Comparison of ENCODE assay signal across 10 cellular contexts in the genomic region with DNA sequence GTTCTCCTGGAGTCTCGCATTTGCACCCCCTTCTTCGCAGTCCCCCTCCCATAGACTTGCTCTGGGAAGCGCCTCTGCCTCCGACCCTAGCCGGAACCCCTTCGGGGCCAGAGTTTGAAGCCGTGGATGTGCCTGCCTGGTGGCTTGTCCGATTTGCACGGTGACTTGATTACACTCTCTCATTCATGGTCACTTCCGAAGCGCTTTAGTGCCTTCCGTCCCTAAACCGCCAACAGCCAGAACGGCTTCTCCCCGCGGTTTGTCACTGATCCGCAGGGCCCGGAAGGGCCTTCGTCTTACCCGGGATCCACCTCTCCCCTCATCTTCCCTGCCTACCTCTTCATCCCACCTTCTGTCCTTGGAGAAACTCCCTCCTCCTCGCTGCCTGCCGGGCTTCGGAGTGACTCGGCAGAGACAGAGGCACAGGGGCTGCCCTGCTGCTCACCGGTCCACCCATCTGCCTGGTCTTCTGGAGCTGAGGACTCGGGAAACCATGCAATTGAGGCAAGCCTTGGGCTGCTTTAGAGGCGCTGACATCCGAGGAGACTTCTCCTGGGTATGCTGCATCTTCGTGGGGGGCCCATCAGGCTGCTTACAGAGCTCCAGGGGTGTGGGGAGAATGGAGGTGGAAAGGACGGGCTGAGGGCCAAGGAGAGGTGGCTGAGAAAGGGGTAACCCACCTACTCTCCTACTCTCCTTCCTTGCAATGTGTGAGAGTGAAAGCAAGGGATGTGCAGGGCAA. TPM values are rescaled to one million over a fixed set of nuclear protein-coding genes. Genes with fewer than 3 reads are reported as not detected.
DNase-seq lines count a peak whose midpoint lies in the region; ATAC-seq and TF ChIP-seq lines count a peak whose summit lies in the region.
"Had no signal": no experiment of that assay in that cellular context is flagged by ENCODE, and none has a peak within 500 bp of the region (broad histone marks: within the 10 kb centered on the region; RNA-seq: fewer than 3 reads in every experiment).

No MANE protein-coding gene starts in this region.

- 5% methylated on average over 29 of the region's 30 CpGs for WGBS in mesenchymal stem cell
- 7% methylated on average over 11 to 30 of the region's 30 CpGs for WGBS in transverse colon (ENCODE audit: low coverage in 1 of 2), 2 donors

- peak overlapping the region; percentile 94 for H3K9ac ChIP-seq in mesenchymal stem cell (ENCODE audit: low read length)
- H3K9ac ChIP-seq: BLaER1 treated with 17β-estradiol and CSF1 and Interleukin-3, amounts not matched to agents 10 nM and 100 nM had no signal

- H2AFZ ChIP-seq in mesenchymal stem cell (ENCODE audit: low read depth, low read length), result no peak overlapping the region

- in situ Hi-C loops in transverse colon (cut with MboI; ENCODE audit: low pct_ligation_motif_present in 1 of 4, low pct_unique_long_range_greater_than_20kb in 1 of 4, low sequenced_read_pairs in 3 of 4), result loop anchor here in 3 of 4 donors (10.0 to 25.0 kb wide), 2 partner anchors 1324 to 1331 kb away; no protein-coding TSS in a partner anchor

- no peak overlapping the region for H3K14ac ChIP-seq in mesenchymal stem cell (ENCODE audit: low read length in 2 of 2)

- H2BK120ac ChIP-seq in mesenchymal stem cell (ENCODE audit: low read depth, low read length), result no peak overlapping the region

- peaks cover 11% of the 10 kb centered on the region for H3K36me3 Mint-ChIP-seq in activated CD4-positive, alpha-beta T cell treated with anti-CD3 and anti-CD28 coated beads, Interleukin-2, amount 10 ng/mL, durations not matched to agents 7 days and 5 days (ENCODE audit: low read depth)
- no peaks in the 10 kb centered on the region for H3K36me3 Mint-ChIP-seq in activated T-helper 2 cell treated with anti-CD3 and anti-CD28 coated beads, Interferon-gamma antibody, Interleukin-2, Interleukin-4, amounts not matched to agents 10 μg/mL and 5 μg/mL and 100 μg/mL, durations not matched to agents 14 hours and 24 hours and 36 hours (ENCODE audit: low read depth)

- no peak for TF ChIP-seq EP300 in transverse colon (IDR thresholded peaks at IDR 0.05; ENCODE audit: low read depth)

- peaks cover 6 to 13% of the 10 kb centered on the region in 2 experiments for H3K36me3 ChIP-seq in mesenchymal stem cell (ENCODE audit: control insufficient read depth in 1 of 2, insufficient read depth in 2 of 2, low read depth in 1 of 2, low read length in 2 of 2)
- H3K36me3 ChIP-seq in transverse colon, result no peaks in the 10 kb centered on the region
- H3K36me3 ChIP-seq: BLaER1 treated with 17β-estradiol and CSF1 and Interleukin-3, amounts not matched to agents 10 nM and 100 nM had no signal

- no peak overlapping the region for H4K91ac ChIP-seq in mesenchymal stem cell (ENCODE audit: low read length)

- no peak for DNase-seq in activated CD4-positive, alpha-beta T cell treated with anti-CD3 and anti-CD28 coated beads, Interleukin-2, amount 10 ng/mL, durations not matched to agents 7 days and 5 days
- DNase-seq in activated CD4-positive, alpha-beta T cell treated with anti-CD3 and anti-CD28 coated beads for 48 hours, result no peak
- no peak for DNase-seq in activated T-helper 2 cell treated with anti-CD3 and anti-CD28 coated beads, Interferon-gamma antibody, Interleukin-2, Interleukin-4, amounts not matched to agents 10 μg/mL and 5 μg/mL and 100 μg/mL, durations not matched to agents 14 hours and 24 hours and 36 hours (ENCODE audit: low spot score)
- DNase-seq in mesenchymal stem cell, result peak; percentile 9
- DNase-seq in transverse colon, result peak; percentile 20
- DNase-seq in stimulated activated CD4-positive, alpha-beta T cell treated with anti-CD3 and anti-CD28 coated beads, Interleukin-12 subunit alpha, Interleukin-12 subunit beta, amount 100 ng/mL, for 4 hours, result no peak

- no peak overlapping the region for H3K4ac ChIP-seq in mesenchymal stem cell (ENCODE audit: low read depth in 1 of 2, low read length in 2 of 2)

- H3K9me3 ChIP-seq in mesenchymal stem cell (ENCODE audit: control insufficient read depth, low read length), result no peaks in the 10 kb centered on the region
- H3K9me3 ChIP-seq in transverse colon, result no peaks in the 10 kb centered on the region

- peak overlapping the region; percentile 48 for H2BK5ac ChIP-seq in mesenchymal stem cell (ENCODE audit: low read depth, low read length, poor library complexity, severe bottlenecking)

- H3K4me3 ChIP-seq in mesenchymal stem cell (ENCODE audit: insufficient read depth in 1 of 2, low read depth in 1 of 2, low read length in 2 of 2) (peak overlapping the region; percentile 56 to 84), transverse colon (peak overlapping the region; percentile 56 to 79 (median 70))
- H3K4me3 ChIP-seq: BLaER1 treated with 17β-estradiol and CSF1 and Interleukin-3, amounts not matched to agents 10 nM and 100 nM had no signal

- H3K27ac ChIP-seq in mesenchymal stem cell (ENCODE audit: low read length, poor library complexity, severe bottlenecking) (peak overlapping the region; percentile 69), transverse colon (peak overlapping the region; percentile 95 to 99 (median 98))
- H3K27ac ChIP-seq: BLaER1 treated with 17β-estradiol and CSF1 and Interleukin-3, amounts not matched to agents 10 nM and 100 nM had no signal

- no peak overlapping the region for H2BK12ac ChIP-seq in mesenchymal stem cell (ENCODE audit: low read length in 2 of 2)

- no peak overlapping the region for H2BK15ac ChIP-seq in mesenchymal stem cell (ENCODE audit: low read depth, poor library complexity, severe bottlenecking)

- H3K27ac Mint-ChIP-seq in activated CD4-positive, alpha-beta T cell treated with anti-CD3 and anti-CD28 coated beads, Interleukin-2, amount 10 ng/mL, durations not matched to agents 7 days and 5 days, result peak overlapping the region; percentile 63
- peak overlapping the region; percentile 8 for H3K27ac Mint-ChIP-seq in activated T-helper 2 cell treated with anti-CD3 and anti-CD28 coated beads, Interferon-gamma antibody, Interleukin-2, Interleukin-4, amounts not matched to agents 10 μg/mL and 5 μg/mL and 100 μg/mL, durations not matched to agents 14 hours and 24 hours and 36 hours

- H3K27me3 ChIP-seq in mesenchymal stem cell (ENCODE audit: control insufficient read depth in 1 of 2, insufficient read depth in 1 of 2, low read length in 2 of 2) (peaks cover 7 to 29% of the 10 kb centered on the region in 2 experiments), transverse colon (peaks cover 66% of the 10 kb centered on the region)

- H3K4me1 Mint-ChIP-seq in activated CD4-positive, alpha-beta T cell treated with anti-CD3 and anti-CD28 coated beads, Interleukin-2, amount 10 ng/mL, durations not matched to agents 7 days and 5 days, result peaks cover 40% of the 10 kb centered on the region
- H3K4me1 Mint-ChIP-seq in activated T-helper 2 cell treated with anti-CD3 and anti-CD28 coated beads, Interferon-gamma antibody, Interleukin-2, Interleukin-4, amounts not matched to agents 10 μg/mL and 5 μg/mL and 100 μg/mL, durations not matched to agents 14 hours and 24 hours and 36 hours (ENCODE audit: low read depth), result peaks cover 14% of the 10 kb centered on the region

- no peak overlapping the region for H4K8ac ChIP-seq in mesenchymal stem cell (ENCODE audit: low read length)

- H3K4me1 ChIP-seq in mesenchymal stem cell (ENCODE audit: control insufficient read depth, insufficient read depth, low read depth, low read length), result peaks cover 19% of the 10 kb centered on the region
- peaks cover 28 to 73% (median 59%) of the 10 kb centered on the region in 4 donors for H3K4me1 ChIP-seq in transverse colon

- H3K27me3 Mint-ChIP-seq in activated CD4-positive, alpha-beta T cell treated with anti-CD3 and anti-CD28 coated beads, Interleukin-2, amount 10 ng/mL, durations not matched to agents 7 days and 5 days, result peaks cover 81% of the 10 kb centered on the region
- H3K27me3 Mint-ChIP-seq in activated T-helper 2 cell treated with anti-CD3 and anti-CD28 coated beads, Interferon-gamma antibody, Interleukin-2, Interleukin-4, amounts not matched to agents 10 μg/mL and 5 μg/mL and 100 μg/mL, durations not matched to agents 14 hours and 24 hours and 36 hours (ENCODE audit: low read depth), result peaks cover 80% of the 10 kb centered on the region

- TF ChIP-seq POLR2A in transverse colon (IDR thresholded peaks at IDR 0.05), result peak; percentile 6

- H3K4me2 ChIP-seq in mesenchymal stem cell (ENCODE audit: low read length, poor library complexity, severe bottlenecking), result peak overlapping the region; percentile 92

- H3K18ac ChIP-seq in mesenchymal stem cell (ENCODE audit: low read depth in 1 of 2, low read length in 2 of 2), result peak overlapping the region in 1 of 2 experiments; percentile 28

- CTCF ChIA-PET in activated CD4-positive, alpha-beta T cell treated with anti-CD3 and anti-CD28 coated beads, Interleukin-2, amount 10 ng/mL, durations not matched to agents 7 days and 5 days (lab: Charles Lee), result interaction anchor here (0.6 to 4.0 kb wide), 9 partner anchors 10 to 35 kb away, joined by 3 to 18 read pairs (median 4); no protein-coding TSS in a partner anchor

- POLR2A ChIA-PET in activated CD4-positive, alpha-beta T cell treated with anti-CD3 and anti-CD28 coated beads, Interleukin-2, amount 10 ng/mL, durations not matched to agents 7 days and 5 days (lab: Charles Lee), result interaction anchor here (0.6 kb wide), 1 partner anchor 10 kb away, joined by 3 read pairs; no protein-coding TSS in a partner anchor

- H3K9me3 Mint-ChIP-seq in activated CD4-positive, alpha-beta T cell treated with anti-CD3 and anti-CD28 coated beads, Interleukin-2, amount 10 ng/mL, durations not matched to agents 7 days and 5 days, result no peaks in the 10 kb centered on the region
- H3K9me3 Mint-ChIP-seq in activated T-helper 2 cell treated with anti-CD3 and anti-CD28 coated beads, Interferon-gamma antibody, Interleukin-2, Interleukin-4, amounts not matched to agents 10 μg/mL and 5 μg/mL and 100 μg/mL, durations not matched to agents 14 hours and 24 hours and 36 hours, result no peaks in the 10 kb centered on the region

- intact Hi-C loops in activated T-helper 2 cell treated with anti-CD3 and anti-CD28 coated beads, Interferon-gamma antibody, Interleukin-2, Interleukin-4, amounts not matched to agents 10 μg/mL and 5 μg/mL and 100 μg/mL, durations not matched to agents 14 hours and 24 hours and 36 hours (cut with micrococcal nuclease), result loop anchor here (2.0 kb wide), 3 partner anchors 15 to 29 kb away; a partner anchor contains a TSS
- intact Hi-C loops in transverse colon (cut with DNase I; ENCODE audit: low total_unique reads), result loop anchor here (5.0 kb wide), 1 partner anchor 831 kb away; no protein-coding TSS in a partner anchor

- TF ChIP-seq CTCF in transverse colon (IDR thresholded peaks at IDR 0.05), result no peak

- peaks cover 3% of the 10 kb centered on the region for H3K79me1 ChIP-seq in mesenchymal stem cell (replicated peaks; ENCODE audit: low read length, poor library complexity, severe bottlenecking)

- peak overlapping the region in 1 of 2 experiments; percentile 81 for H3K23ac ChIP-seq in mesenchymal stem cell (ENCODE audit: low read length in 2 of 2)

- ATAC-seq in GM21786 (IDR thresholded peaks at IDR 0.05; ENCODE audit: unreplicated experiment), result no peak
- no peak for ATAC-seq in activated CD4-positive, CD25-positive, alpha-beta regulatory T cell treated with anti-CD3 and anti-CD28 coated beads, Interleukin-2, amount 50 U/mL, for 24 hours

- peak overlapping the region; percentile 45 for H2AK5ac ChIP-seq in mesenchymal stem cell (ENCODE audit: low read length, severe bottlenecking)

- peak overlapping the region; percentile 50 for H3K4me3 Mint-ChIP-seq in activated CD4-positive, alpha-beta T cell treated with anti-CD3 and anti-CD28 coated beads, Interleukin-2, amount 10 ng/mL, durations not matched to agents 7 days and 5 days
- no peak overlapping the region for H3K4me3 Mint-ChIP-seq in activated T-helper 2 cell treated with anti-CD3 and anti-CD28 coated beads, Interferon-gamma antibody, Interleukin-2, Interleukin-4, amounts not matched to agents 10 μg/mL and 5 μg/mL and 100 μg/mL, durations not matched to agents 14 hours and 24 hours and 36 hours (ENCODE audit: low read depth)

RNA-seq across cellular contexts. Expression of a gene that starts 0.8 kb away (rescaled TPM):
- not detected for total RNA-seq in activated CD4-positive, alpha-beta T cell treated with anti-CD3 and anti-CD28 coated beads, Interleukin-2, amount 10 ng/mL, durations not matched to agents 7 days and 5 days
- total RNA-seq in activated T-helper 2 cell treated with anti-CD3 and anti-CD28 coated beads, Interferon-gamma antibody, Interleukin-2, Interleukin-4, amounts not matched to agents 10 μg/mL and 5 μg/mL and 100 μg/mL, durations not matched to agents 14 hours and 24 hours and 36 hours, result not detected in 2 replicates
- polyA plus RNA-seq in mesenchymal stem cell (2013, experiment 1 of 2), result 1.4 TPM
- 1.3 TPM for polyA plus RNA-seq in mesenchymal stem cell (2013, experiment 2 of 2)
- 10 to 100 TPM in 1 of 4 donors, 1 to 10 TPM in 3; 4.5 to 21.3 (median 7.7) TPM for total RNA-seq in transverse colon
- total RNA-seq: lung microvascular endothelial cell had no signal

RNA-seq across cellular contexts. Expression of a gene that starts 11.8 kb away (rescaled TPM):
- not detected for total RNA-seq in activated CD4-positive, alpha-beta T cell treated with anti-CD3 and anti-CD28 coated beads, Interleukin-2, amount 10 ng/mL, durations not matched to agents 7 days and 5 days
- not detected in 2 replicates for total RNA-seq in activated T-helper 2 cell treated with anti-CD3 and anti-CD28 coated beads, Interferon-gamma antibody, Interleukin-2, Interleukin-4, amounts not matched to agents 10 μg/mL and 5 μg/mL and 100 μg/mL, durations not matched to agents 14 hours and 24 hours and 36 hours
- polyA plus RNA-seq in mesenchymal stem cell (2013, experiment 1 of 2), result 6.9 TPM
- polyA plus RNA-seq in mesenchymal stem cell (2013, experiment 2 of 2), result 7.1 TPM
- total RNA-seq in transverse colon, result 10 to 100 TPM; 19.8 to 68.9 (median 36.4) TPM

RNA-seq across cellular contexts. Expression of a gene that starts 14.0 kb away (rescaled TPM):
- total RNA-seq in activated CD4-positive, alpha-beta T cell treated with anti-CD3 and anti-CD28 coated beads, Interleukin-2, amount 10 ng/mL, durations not matched to agents 7 days and 5 days, result not detected
- total RNA-seq in activated T-helper 2 cell treated with anti-CD3 and anti-CD28 coated beads, Interferon-gamma antibody, Interleukin-2, Interleukin-4, amounts not matched to agents 10 μg/mL and 5 μg/mL and 100 μg/mL, durations not matched to agents 14 hours and 24 hours and 36 hours, result not detected in 2 replicates
- not detected for polyA plus RNA-seq in mesenchymal stem cell (2013, experiment 1 of 2)
- not detected for polyA plus RNA-seq in mesenchymal stem cell (2013, experiment 2 of 2)
- 10 to 100 TPM; 22.5 to 69.9 (median 38.7) TPM for total RNA-seq in transverse colon
- total RNA-seq: lung microvascular endothelial cell had no signal

RNA-seq across cellular contexts. Expression of a gene that starts 20.5 kb away (rescaled TPM):
- total RNA-seq in activated CD4-positive, alpha-beta T cell treated with anti-CD3 and anti-CD28 coated beads, Interleukin-2, amount 10 ng/mL, durations not matched to agents 7 days and 5 days, result not detected
- not detected in 2 replicates for total RNA-seq in activated T-helper 2 cell treated with anti-CD3 and anti-CD28 coated beads, Interferon-gamma antibody, Interleukin-2, Interleukin-4, amounts not matched to agents 10 μg/mL and 5 μg/mL and 100 μg/mL, durations not matched to agents 14 hours and 24 hours and 36 hours
- 9.8 TPM for polyA plus RNA-seq in mesenchymal stem cell (2013, experiment 1 of 2)
- 9.8 TPM for polyA plus RNA-seq in mesenchymal stem cell (2013, experiment 2 of 2)
- total RNA-seq in transverse colon, result 100 to 1,000 TPM in 1 of 4 donors, 10 to 100 TPM in 3; 19.5 to 130 (median 50.6) TPM

RNA-seq across cellular contexts. Expression of a gene that starts 29.4 kb away (rescaled TPM):
- not detected for total RNA-seq in activated CD4-positive, alpha-beta T cell treated with anti-CD3 and anti-CD28 coated beads, Interleukin-2, amount 10 ng/mL, durations not matched to agents 7 days and 5 days
- not detected in 2 replicates for total RNA-seq in activated T-helper 2 cell treated with anti-CD3 and anti-CD28 coated beads, Interferon-gamma antibody, Interleukin-2, Interleukin-4, amounts not matched to agents 10 μg/mL and 5 μg/mL and 100 μg/mL, durations not matched to agents 14 hours and 24 hours and 36 hours
- 3.1 TPM for polyA plus RNA-seq in mesenchymal stem cell (2013, experiment 1 of 2)
- 3.2 TPM for polyA plus RNA-seq in mesenchymal stem cell (2013, experiment 2 of 2)
- 10 to 100 TPM in 3 of 4 donors, 1 to 10 TPM in 1; 7.0 to 22.9 (median 12.8) TPM for total RNA-seq in transverse colon

Comparison
In these comparisons a context has a peak if more than half of its experiments do, and no peak if none do; other contexts are left out.
1. DNase-seq: peak in mesenchymal stem cell (single experiment) and transverse colon (single experiment); none in activated CD4-positive, alpha-beta T cell treated with anti-CD3 and anti-CD28 coated beads, Interleukin-2, amount 10 ng/mL, durations not matched to agents 7 days and 5 days (single experiment), activated CD4-positive, alpha-beta T cell treated with anti-CD3 and anti-CD28 coated beads for 48 hours (single experiment), activated T-helper 2 cell treated with anti-CD3 and anti-CD28 coated beads, Interferon-gamma antibody, Interleukin-2, Interleukin-4, amounts not matched to agents 10 μg/mL and 5 μg/mL and 100 μg/mL, durations not matched to agents 14 hours and 24 hours and 36 hours (single experiment) and stimulated activated CD4-positive, alpha-beta T cell treated with anti-CD3 and anti-CD28 coated beads, Interleukin-12 subunit alpha, Interleukin-12 subunit beta, amount 100 ng/mL, for 4 hours (single experiment).
2. RNA of a gene that starts 11.8 kb away (total RNA-seq): 19.8 to 68.9 TPM in transverse colon; not detected in activated CD4-positive, alpha-beta T cell treated with anti-CD3 and anti-CD28 coated beads, Interleukin-2, amount 10 ng/mL, durations not matched to agents 7 days and 5 days and not detected in activated T-helper 2 cell treated with anti-CD3 and anti-CD28 coated beads, Interferon-gamma antibody, Interleukin-2, Interleukin-4, amounts not matched to agents 10 μg/mL and 5 μg/mL and 100 μg/mL, durations not matched to agents 14 hours and 24 hours and 36 hours; every median in the first group is over 10 times any median in the second.
3. RNA of a gene that starts 14.0 kb away (total RNA-seq): 22.5 to 69.9 TPM in transverse colon; not detected in activated CD4-positive, alpha-beta T cell treated with anti-CD3 and anti-CD28 coated beads, Interleukin-2, amount 10 ng/mL, durations not matched to agents 7 days and 5 days and not detected in activated T-helper 2 cell treated with anti-CD3 and anti-CD28 coated beads, Interferon-gamma antibody, Interleukin-2, Interleukin-4, amounts not matched to agents 10 μg/mL and 5 μg/mL and 100 μg/mL, durations not matched to agents 14 hours and 24 hours and 36 hours; every median in the first group is over 10 times any median in the second.